Comparison of ENCODE assay signal across 13 cellular contexts in genomic region chr22:45157907-45158306, GRCh38.
"Had no signal": no experiment of that assay in that cellular context is flagged by ENCODE, and none has a peak within 500 bp of the region (broad histone marks: within the 10 kb centered on the region; RNA-seq: fewer than 3 reads in every experiment).

No MANE protein-coding gene starts in this region.

- H3K9me3 Mint-ChIP-seq: activated naive CD8-positive, alpha-beta T cell treated with anti-CD3 and anti-CD28 coated beads, Interleukin-2, amount 10 ng/mL, durations not matched to agents 7 days and 5 days; mesothelial cell of epicardium had no signal

- H3K27ac Mint-ChIP-seq: activated naive CD8-positive, alpha-beta T cell treated with anti-CD3 and anti-CD28 coated beads, Interleukin-2, amount 10 ng/mL, durations not matched to agents 7 days and 5 days had no signal

- H3K4me3 Mint-ChIP-seq: activated naive CD8-positive, alpha-beta T cell treated with anti-CD3 and anti-CD28 coated beads, Interleukin-2, amount 10 ng/mL, durations not matched to agents 7 days and 5 days; mesothelial cell of epicardium had no signal

- H3K4me3 ChIP-seq: ascending aorta, esophagus muscularis mucosa had no signal

- H3K27ac ChIP-seq: foreskin keratinocyte had no signal

- DNase-seq: activated CD4-positive, alpha-beta T cell treated with anti-CD3 and anti-CD28 coated beads, Interleukin-2, amount 50 U/mL, for 4 hours; activated CD4-positive, CD25-positive, alpha-beta regulatory T cell treated with anti-CD3 and anti-CD28 coated beads, Interleukin-2, amount 50 U/mL, for 72 hours; activated CD8-positive, alpha-beta memory T cell treated with anti-CD3 and anti-CD28 coated beads, Interleukin-2, amount 50 U/mL, for 4 hours; activated naive CD8-positive, alpha-beta T cell treated with anti-CD3 and anti-CD28 coated beads, Interleukin-2, amount 10 ng/mL, durations not matched to agents 7 days and 5 days; foreskin keratinocyte; head of caudate nucleus; left lung; right cardiac atrium; stimulated activated CD4-positive, alpha-beta T cell treated with anti-CD3 and anti-CD28 coated beads, Interleukin-1b, Interleukin-23, amount 100 ng/mL, for 48 hours; stimulated activated naive CD4-positive, alpha-beta T cell had no signal

- ATAC-seq: foreskin keratinocyte, right cardiac atrium had no signal

- H3K27me3 Mint-ChIP-seq: activated naive CD8-positive, alpha-beta T cell treated with anti-CD3 and anti-CD28 coated beads, Interleukin-2, amount 10 ng/mL, durations not matched to agents 7 days and 5 days had no signal

- H3K9me3 ChIP-seq: ascending aorta, esophagus muscularis mucosa, left lung had no signal

- H3K27me3 ChIP-seq: ascending aorta, esophagus muscularis mucosa, foreskin keratinocyte, left lung had no signal
